Comparison of ENCODE assay signal across 1 cellular context in genomic region chr3:37082317-37082716, GRCh38.
TF ChIP-seq lines count a peak whose summit lies in the region.

No MANE protein-coding gene starts in this region.

TF ChIP-seq in IMR-90, 13 proteins besides CTCF, POLR2A, EP300 and RAD21:
- TF ChIP-seq BHLHE40 (IDR thresholded peaks at IDR 0.05; ENCODE audit: low read depth, low read length): no peak
- TF ChIP-seq RCOR1 (IDR thresholded peaks at IDR 0.05; ENCODE audit: insufficient replicate concordance, low read length): no peak
- TF ChIP-seq RFX5 (IDR thresholded peaks at IDR 0.05; ENCODE audit: low read depth, low read length): no peak
- TF ChIP-seq, protein P1, sequence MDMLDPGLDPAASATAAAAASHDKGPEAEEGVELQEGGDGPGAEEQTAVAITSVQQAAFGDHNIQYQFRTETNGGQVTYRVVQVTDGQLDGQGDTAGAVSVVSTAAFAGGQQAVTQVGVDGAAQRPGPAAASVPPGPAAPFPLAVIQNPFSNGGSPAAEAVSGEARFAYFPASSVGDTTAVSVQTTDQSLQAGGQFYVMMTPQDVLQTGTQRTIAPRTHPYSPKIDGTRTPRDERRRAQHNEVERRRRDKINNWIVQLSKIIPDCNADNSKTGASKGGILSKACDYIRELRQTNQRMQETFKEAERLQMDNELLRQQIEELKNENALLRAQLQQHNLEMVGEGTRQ (IDR thresholded peaks at IDR 0.05; ENCODE audit: low read depth, low read length): no peak
- TF ChIP-seq NFE2L2 (IDR thresholded peaks at IDR 0.05; ENCODE audit: low read depth, low read length): no peak
- no peak for TF ChIP-seq MXI1 (IDR thresholded peaks at IDR 0.05; ENCODE audit: borderline replicate concordance, low read depth, low read length)
- TF ChIP-seq MAZ (IDR thresholded peaks at IDR 0.05; ENCODE audit: borderline replicate concordance, low read depth, low read length): no peak
- TF ChIP-seq, protein P2, sequence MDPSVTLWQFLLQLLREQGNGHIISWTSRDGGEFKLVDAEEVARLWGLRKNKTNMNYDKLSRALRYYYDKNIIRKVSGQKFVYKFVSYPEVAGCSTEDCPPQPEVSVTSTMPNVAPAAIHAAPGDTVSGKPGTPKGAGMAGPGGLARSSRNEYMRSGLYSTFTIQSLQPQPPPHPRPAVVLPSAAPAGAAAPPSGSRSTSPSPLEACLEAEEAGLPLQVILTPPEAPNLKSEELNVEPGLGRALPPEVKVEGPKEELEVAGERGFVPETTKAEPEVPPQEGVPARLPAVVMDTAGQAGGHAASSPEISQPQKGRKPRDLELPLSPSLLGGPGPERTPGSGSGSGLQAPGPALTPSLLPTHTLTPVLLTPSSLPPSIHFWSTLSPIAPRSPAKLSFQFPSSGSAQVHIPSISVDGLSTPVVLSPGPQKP (IDR thresholded peaks at IDR 0.05; ENCODE audit: borderline replicate concordance, low read depth, low read length): no peak
- TF ChIP-seq CEBPB (IDR thresholded peaks at IDR 0.05; ENCODE audit: low read depth, low read length): no peak
